1 cellular context compared by ENCODE assay signal in genomic region chr10:119028900-119029612, GRCh38.
TF ChIP-seq lines count a peak whose summit lies in the region.

No MANE protein-coding gene starts in this region.

TF ChIP-seq in K562, 482 proteins besides CTCF, POLR2A, EP300 and RAD21 (continued from another document):
- no peak for TF ChIP-seq STAT6 (CRISPR knock-in tag; IDR thresholded peaks at IDR 0.05)
- TF ChIP-seq TFAP4 (CRISPR knock-in tag; IDR thresholded peaks at IDR 0.05; ENCODE audit: borderline replicate concordance): peak; percentile 78; the same call in 1 of the 2 replicates
- TF ChIP-seq ZFX (CRISPR knock-in tag; IDR thresholded peaks at IDR 0.05): 0 out of 2 replicates have a peak, but pooled peaks have one; percentile 27
- peak in 1 of 3 experiments; percentile 15 for TF ChIP-seq YY1 (IDR thresholded peaks at IDR 0.05; ENCODE audit: borderline replicate concordance in 1 of 3, control insufficient read depth in 1 of 3, extremely low read depth in 1 of 3, insufficient read depth in 3 of 3, insufficient read length in 1 of 3, insufficient replicate concordance in 2 of 3, low read depth in 1 of 3, low read length in 2 of 3)
- TF ChIP-seq CXXC5 (CRISPR knock-in tag; IDR thresholded peaks at IDR 0.05): peak; percentile 12; the same call in 1 of the 2 replicates
- TF ChIP-seq GABPA (tag; conservative IDR thresholded peaks at IDR 0.05; ENCODE audit: low read depth): no peak
- TF ChIP-seq E2F6 (IDR thresholded peaks at IDR 0.05; ENCODE audit: borderline replicate concordance in 1 of 2, extremely low read depth in 1 of 2, insufficient read depth in 1 of 2, insufficient read length in 1 of 2, low read depth in 1 of 2, low read length in 1 of 2, poor library complexity in 1 of 2, severe bottlenecking in 1 of 2): peak in 1 of 2 experiments; percentile 66
- TF ChIP-seq ZNF263 (CRISPR knock-in tag; IDR thresholded peaks at IDR 0.05; ENCODE audit: borderline replicate concordance): peak; percentile 64; the same call in 1 of the 2 replicates
- TF ChIP-seq L3MBTL2 (IDR thresholded peaks at IDR 0.05): peak; percentile 17; the same call in 1 of the 2 replicates
- peak; percentile 43 for TF ChIP-seq DACH1 (IDR thresholded peaks at IDR 0.05; ENCODE audit: partially characterized antibody)
- peak; percentile 71 for TF ChIP-seq CTBP1 (IDR thresholded peaks at IDR 0.05; ENCODE audit: borderline replicate concordance)
- peak; percentile 51 to 61; a peak in 3 of 4 replicates for TF ChIP-seq NRF1 (conservative IDR thresholded peaks at IDR 0.05 in 1 of 2, IDR thresholded peaks at IDR 0.05 in 1 of 2)
- TF ChIP-seq MTA2 (IDR thresholded peaks at IDR 0.05; ENCODE audit: low read depth): no peak
- peak; percentile 35 for TF ChIP-seq SP2 (IDR thresholded peaks at IDR 0.05; ENCODE audit: extremely low read depth, low read depth, low read length, poor library complexity, severe bottlenecking)
- 0 out of 2 replicates have a peak, but pooled peaks have one; percentile 11 for TF ChIP-seq RBFOX2 (IDR thresholded peaks at IDR 0.05; ENCODE audit: low read depth, low read length)
- TF ChIP-seq NFYB (IDR thresholded peaks at IDR 0.05; ENCODE audit: extremely low read depth, insufficient read length): peak; percentile 86
- no peak for TF ChIP-seq CBFA2T2 (conservative IDR thresholded peaks at IDR 0.05)
TF ChIP-seq in K562: peak in this region for 18.
